8 cellular contexts compared by ENCODE assay signal in genomic region chr11:1453611-1454386, GRCh38. TPM values are rescaled to one million over a fixed set of nuclear protein-coding genes. Genes with fewer than 3 reads are reported as not detected.
A peak's percentile ranks its signal among the peaks of the same experiment; 100 is the strongest.
DNase-seq lines count a peak whose midpoint lies in the region; ATAC-seq and TF ChIP-seq lines count a peak whose summit lies in the region.

No MANE protein-coding gene starts in this region.

- no peaks in the 10 kb centered on the region for H3K9me3 ChIP-seq in heart right ventricle
- H3K9me3 ChIP-seq in right atrium auricular region, result no peaks in the 10 kb centered on the region
- no peaks in the 10 kb centered on the region for H3K9me3 ChIP-seq in OCI-LY3 (ENCODE audit: insufficient read depth, low read length)
- H3K9me3 ChIP-seq in gastroesophageal sphincter, result no peaks in the 10 kb centered on the region
- H3K9me3 ChIP-seq in tibial artery, result no peaks in the 10 kb centered on the region
- H3K9me3 ChIP-seq in smooth muscle cell (replicated peaks; ENCODE audit: low read depth), result no peaks in the 10 kb centered on the region

- H3K27ac ChIP-seq in heart right ventricle (no peak overlapping the region), right atrium auricular region (no peak overlapping the region), OCI-LY3 (ENCODE audit: low read length) (no peak overlapping the region), gastroesophageal sphincter (no peak overlapping the region), tibial artery (no peak overlapping the region), smooth muscle cell (ENCODE audit: low read depth) (no peak overlapping the region)

- H3K27me3 ChIP-seq in heart right ventricle, result peaks cover 0 to 30% (median 0%) of the 10 kb centered on the region in 7 donors
- H3K27me3 ChIP-seq in right atrium auricular region, result no peaks in the 10 kb centered on the region
- H3K27me3 ChIP-seq in OCI-LY3 (ENCODE audit: low read depth, low read length), result no peaks in the 10 kb centered on the region
- H3K27me3 ChIP-seq in gastroesophageal sphincter, result peaks cover 15% of the 10 kb centered on the region
- peaks cover 0 to 39% of the 10 kb centered on the region in 2 donors for H3K27me3 ChIP-seq in tibial artery
- no peaks in the 10 kb centered on the region for H3K27me3 ChIP-seq in smooth muscle cell (ENCODE audit: low read depth)

- no peak overlapping the region for H2AFZ ChIP-seq in OCI-LY3 (ENCODE audit: low read depth, low read length)
- no peak overlapping the region for H2AFZ ChIP-seq in smooth muscle cell (ENCODE audit: low read depth)

- TF ChIP-seq POLR2A in gastroesophageal sphincter (IDR thresholded peaks at IDR 0.05), result no peak

- DNase-seq in heart right ventricle (no peak), right atrium auricular region (ENCODE audit: low spot score) (no peak), tibial artery (no peak), smooth muscle cell (lab: John Stamatoyannopoulos, UW; ENCODE audit: unreplicated experiment) (no peak), RKO (ENCODE audit: low spot score) (no peak)

- peaks cover 0 to 20% (median 7%) of the 10 kb centered on the region in 9 donors for H3K4me1 ChIP-seq in heart right ventricle
- H3K4me1 ChIP-seq in right atrium auricular region, result peaks cover 0 to 22% of the 10 kb centered on the region in 2 donors
- no peaks in the 10 kb centered on the region for H3K4me1 ChIP-seq in OCI-LY3 (ENCODE audit: low read length)
- peaks cover 0 to 35% (median 9%) of the 10 kb centered on the region in 3 donors for H3K4me1 ChIP-seq in gastroesophageal sphincter
- peaks cover 0 to 42% (median 18%) of the 10 kb centered on the region in 4 donors for H3K4me1 ChIP-seq in tibial artery
- H3K4me1 ChIP-seq in smooth muscle cell (ENCODE audit: low read depth), result no peaks in the 10 kb centered on the region

- no peak for TF ChIP-seq EP300 in gastroesophageal sphincter (IDR thresholded peaks at IDR 0.05)

- WGBS in heart right ventricle, 2 donors, result 41 to 45% methylated on average over 27 of the region's 27 CpGs
- WGBS in gastroesophageal sphincter (ENCODE audit: low coverage in 1 of 2), 2 donors, result 20% methylated on average over 1 of the region's 27 CpGs; no CpG with 5 or more reads in 1 of the 2 donors
- 69% methylated on average over 27 of the region's 27 CpGs for WGBS in smooth muscle cell (ENCODE audit: low lambda C conversion rate)

- H3K4me2 ChIP-seq in OCI-LY3 (ENCODE audit: low read length) (no peak overlapping the region), smooth muscle cell (no peak overlapping the region)

- ATAC-seq in heart right ventricle (peak; percentile 24 to 67 (median 50)), gastroesophageal sphincter (peak; percentile 34), HG03354 (IDR thresholded peaks at IDR 0.05; ENCODE audit: poor library complexity, severe bottlenecking, unreplicated experiment) (no peak)

- intact Hi-C loops in heart right ventricle (cut with DNase I), result loop anchor here in 5 of 10 donors (5.0 to 10.0 kb wide), 3 partner anchors 59 to 64 kb away; no protein-coding TSS in a partner anchor
- intact Hi-C loops in tibial artery (cut with DNase I; ENCODE audit: low total_unique reads), result loop anchor here (2.0 to 10.0 kb wide), 2 partner anchors 61 to 121 kb away; partner anchors contain the start of gene DUSP8

- no peak overlapping the region for H3K9ac ChIP-seq in OCI-LY3 (ENCODE audit: low read length)
- no peak overlapping the region for H3K9ac ChIP-seq in smooth muscle cell (ENCODE audit: low read depth)

- no peaks in the 10 kb centered on the region for H4K20me1 ChIP-seq in OCI-LY3 (ENCODE audit: insufficient read depth, low read length)
- no peaks in the 10 kb centered on the region for H4K20me1 ChIP-seq in smooth muscle cell (ENCODE audit: low read depth)

- H3F3A ChIP-seq in smooth muscle cell (ENCODE audit: low read depth), result no peaks in the 10 kb centered on the region

- no peaks in the 10 kb centered on the region for H3K36me3 ChIP-seq in heart right ventricle
- no peaks in the 10 kb centered on the region for H3K36me3 ChIP-seq in right atrium auricular region
- no peaks in the 10 kb centered on the region for H3K36me3 ChIP-seq in OCI-LY3 (replicated peaks; ENCODE audit: low read depth, low read length)
- H3K36me3 ChIP-seq in gastroesophageal sphincter, result no peaks in the 10 kb centered on the region
- H3K36me3 ChIP-seq in tibial artery, result no peaks in the 10 kb centered on the region
- H3K36me3 ChIP-seq in smooth muscle cell (ENCODE audit: low read depth), result no peaks in the 10 kb centered on the region

- TF ChIP-seq CTCF in heart right ventricle (IDR thresholded peaks at IDR 0.05) (peak in 8 of 9 donors; percentile 20 to 64 (median 51)), right atrium auricular region (IDR thresholded peaks at IDR 0.05) (peak in 1 of 2 donors; percentile 56), OCI-LY3 (IDR thresholded peaks at IDR 0.05; ENCODE audit: low read depth, low read length) (peak; percentile 33), gastroesophageal sphincter (IDR thresholded peaks at IDR 0.05) (peak in 3 of 4 experiments; percentile 52 to 74 (median 57)), tibial artery (IDR thresholded peaks at IDR 0.05) (peak; percentile 45 to 48), smooth muscle cell (IDR thresholded peaks at IDR 0.05; ENCODE audit: borderline replicate concordance, insufficient read depth, poor library complexity, severe bottlenecking) (no peak)

- H3K79me2 ChIP-seq in OCI-LY3 (ENCODE audit: low read length) (no peaks in the 10 kb centered on the region), smooth muscle cell (ENCODE audit: low read depth) (no peaks in the 10 kb centered on the region)

- H3K4me3 ChIP-seq in heart right ventricle (no peak overlapping the region), right atrium auricular region (no peak overlapping the region), OCI-LY3 (ENCODE audit: low read length) (no peak overlapping the region), gastroesophageal sphincter (no peak overlapping the region), tibial artery (no peak overlapping the region), smooth muscle cell (no peak overlapping the region)

RNA-seq across cellular contexts. Expression of gene MOB2, which starts 32.8 kb away (rescaled TPM):
- total RNA-seq in heart right ventricle, result 10 to 100 TPM; 36.8 to 59.1 (median 45.2) TPM
- 10 to 100 TPM; 25.2 to 57.9 TPM for polyA plus RNA-seq in heart right ventricle
- 10 to 100 TPM; 22.0 to 27.9 TPM for total RNA-seq in right atrium auricular region
- total RNA-seq in gastroesophageal sphincter, result 100 to 1,000 TPM in 2 of 4 donors, 10 to 100 TPM in 2; 59.6 to 103 (median 87.8) TPM
- 2.5 and 19.0 TPM in 2 replicates for total RNA-seq in smooth muscle cell
- polyA plus RNA-seq in smooth muscle cell, result 24.0 and 35.7 TPM in 2 replicates
